ENCODE assay signal across 1 cellular context in genomic region chr12:123762715-123763052, GRCh38.
A peak's percentile ranks its signal among the peaks of the same experiment; 100 is the strongest.
TF ChIP-seq lines count a peak whose summit lies in the region.

No MANE protein-coding gene starts in this region.

TF ChIP-seq in HepG2, 621 proteins besides CTCF, POLR2A, EP300 and RAD21:
- TF ChIP-seq ZNF564 (CRISPR knock-in tag; IDR thresholded peaks at IDR 0.05), result no peak
- 0 out of 2 replicates have a peak, but pooled peaks have one; percentile 3 for TF ChIP-seq KDM2A (CRISPR knock-in tag; IDR thresholded peaks at IDR 0.05; ENCODE audit: borderline replicate concordance, low read depth)
- TF ChIP-seq PITX1 (CRISPR knock-in tag; IDR thresholded peaks at IDR 0.05), result no peak
- TF ChIP-seq NR3C1 (CRISPR knock-in tag; IDR thresholded peaks at IDR 0.05), result no peak
- TF ChIP-seq ZNF652 (CRISPR knock-in tag; IDR thresholded peaks at IDR 0.05; ENCODE audit: borderline replicate concordance, low read depth), result peak; percentile 89
- 0 out of 2 replicates have a peak, but pooled peaks have one; percentile 2 for TF ChIP-seq FLYWCH1 (CRISPR knock-in tag; IDR thresholded peaks at IDR 0.05)
- TF ChIP-seq ZNF678 (CRISPR knock-in tag; IDR thresholded peaks at IDR 0.05), result no peak
- no peak for TF ChIP-seq SKI (IDR thresholded peaks at IDR 0.05; ENCODE audit: partially characterized antibody)
